In the genomic region with DNA sequence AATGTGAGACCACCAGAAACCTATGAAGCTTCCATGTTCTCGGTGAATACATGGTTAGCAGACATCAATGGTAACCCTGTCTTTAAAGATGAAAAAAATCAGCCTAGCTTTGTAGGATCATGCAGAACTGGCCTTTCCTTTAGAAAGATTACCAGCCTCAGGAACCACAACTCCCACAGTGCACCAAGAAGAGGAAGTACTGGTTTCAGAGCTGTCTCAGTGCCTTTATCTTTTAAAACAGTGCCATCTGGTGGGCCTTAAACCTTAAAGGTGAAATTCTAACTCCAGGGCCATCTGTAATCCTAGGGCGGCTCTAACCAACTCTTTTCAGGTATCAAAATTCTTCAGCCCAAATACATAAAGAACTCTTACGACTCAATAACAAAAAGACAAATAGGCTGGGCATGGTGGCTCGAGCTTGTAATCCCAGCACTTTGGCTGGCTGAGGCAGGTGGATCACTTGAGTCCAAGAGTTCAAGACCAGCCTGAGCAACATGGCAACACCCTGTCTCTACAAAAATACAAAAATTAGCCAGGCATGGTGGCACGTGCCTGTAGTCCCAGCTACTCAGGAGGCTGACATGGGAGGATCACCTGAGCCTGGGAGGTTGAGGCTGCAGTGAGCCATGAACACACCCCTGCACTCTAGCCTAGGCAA, we compare ENCODE assay signal across 8 cellular contexts. TPM values are rescaled to one million over a fixed set of nuclear protein-coding genes. Genes with fewer than 3 reads are reported as not detected.
A peak's percentile ranks its signal among the peaks of the same experiment; 100 is the strongest.
DNase-seq lines count a peak whose midpoint lies in the region; ATAC-seq and TF ChIP-seq lines count a peak whose summit lies in the region.

No MANE protein-coding gene starts in this region.

- no peaks in the 10 kb centered on the region for H3K36me3 ChIP-seq in tibial nerve

- 28 to 30% methylated on average over 5 of the region's 5 CpGs for WGBS in tibial nerve, 2 donors

- no peaks in the 10 kb centered on the region for H3K27me3 ChIP-seq in tibial nerve

- POLR2A ChIA-PET in WTC11 (lab: Charles Lee), result no interaction called here

- no peaks in the 10 kb centered on the region for H3K9me3 ChIP-seq in tibial nerve

- ATAC-seq in GM18867 (IDR thresholded peaks at IDR 0.05; ENCODE audit: unreplicated experiment), result peak; percentile 65
- ATAC-seq in HG03280 (IDR thresholded peaks at IDR 0.05; ENCODE audit: unreplicated experiment), result peak; percentile 58
- peak; percentile 95 for ATAC-seq in WTC11

- H3K9me3 Mint-ChIP-seq in WTC11 (no peaks in the 10 kb centered on the region), endothelial cell (ENCODE audit: unreplicated experiment) (no peaks in the 10 kb centered on the region), mesothelial cell of epicardium (no peaks in the 10 kb centered on the region)

- H3K27ac ChIP-seq in tibial nerve, result no peak overlapping the region

- H3K27ac Mint-ChIP-seq in WTC11 (no peak overlapping the region), endothelial cell (ENCODE audit: unreplicated experiment) (no peak overlapping the region), mesothelial cell of epicardium (no peak overlapping the region)

- peaks cover 0 to 24% (median 14%) of the 10 kb centered on the region in 4 donors for H3K4me1 ChIP-seq in tibial nerve

- CTCF ChIA-PET in WTC11 (lab: Charles Lee), result interaction anchor here (0.8 to 3.1 kb wide), 17 partner anchors 9 to 536 kb away, joined by 3 to 32 read pairs (median 5); a partner anchor contains a TSS

- peak; percentile 89 for DNase-seq in Ammon's horn (ENCODE audit: low spot score)
- peak; percentile 38 to 84 for DNase-seq in NCI-H446 (lab: John Stamatoyannopoulos, UW)
- no peak for DNase-seq in WTC11 (ENCODE audit: low spot score)
- DNase-seq in endothelial cell (ENCODE audit: low spot score), result peak; percentile 43
- DNase-seq in mesothelial cell of epicardium (ENCODE audit: low spot score in 2 of 2, unreplicated experiment in 2 of 2), result no peak
- peak in 1 of 2 donors; percentile 73 for DNase-seq in tibial nerve (ENCODE audit: low spot score in 2 of 2)

- H3K27me3 Mint-ChIP-seq in WTC11 (ENCODE audit: low read depth), result no peaks in the 10 kb centered on the region
- H3K27me3 Mint-ChIP-seq in endothelial cell (ENCODE audit: unreplicated experiment), result no peaks in the 10 kb centered on the region
- no peaks in the 10 kb centered on the region for H3K27me3 Mint-ChIP-seq in mesothelial cell of epicardium (ENCODE audit: low read depth)

- no peak overlapping the region for H3K4me3 ChIP-seq in tibial nerve

- no peak for TF ChIP-seq EP300 in tibial nerve (IDR thresholded peaks at IDR 0.05)

- H3K4me3 Mint-ChIP-seq in WTC11 (no peak overlapping the region), endothelial cell (ENCODE audit: unreplicated experiment) (no peak overlapping the region), mesothelial cell of epicardium (no peak overlapping the region)

- H3K36me3 Mint-ChIP-seq in WTC11 (no peaks in the 10 kb centered on the region), endothelial cell (ENCODE audit: low read depth, unreplicated experiment) (no peaks in the 10 kb centered on the region), mesothelial cell of epicardium (peaks cover 3% of the 10 kb centered on the region)

- TF ChIP-seq POLR2A in tibial nerve (IDR thresholded peaks at IDR 0.05), result no peak

- H3K4me1 Mint-ChIP-seq in WTC11 (peaks cover 11% of the 10 kb centered on the region), endothelial cell (ENCODE audit: unreplicated experiment) (peaks cover 23% of the 10 kb centered on the region), mesothelial cell of epicardium (peaks cover 30% of the 10 kb centered on the region)

- TF ChIP-seq CTCF in WTC11 (IDR thresholded peaks at IDR 0.05) (peak; percentile 39; the same call in 1 of the 2 replicates), endothelial cell (IDR thresholded peaks at IDR 0.05; ENCODE audit: unreplicated experiment) (peak; percentile 55), mesothelial cell of epicardium (IDR thresholded peaks at IDR 0.05; ENCODE audit: unreplicated experiment) (peak; percentile 60), tibial nerve (IDR thresholded peaks at IDR 0.05) (peak; percentile 42 to 84 (median 65))

TF ChIP-seq in WTC11, 78 proteins besides CTCF, POLR2A, EP300 and RAD21:
- TF ChIP-seq MXD4 (CRISPR knock-in tag; IDR thresholded peaks at IDR 0.05; ENCODE audit: borderline replicate concordance) (no peak), ZNF121 (CRISPR knock-in tag; IDR thresholded peaks at IDR 0.05) (peak; percentile 90), KAT7 (CRISPR knock-in tag; IDR thresholded peaks at IDR 0.05; ENCODE audit: borderline replicate concordance) (no peak), GABPB1 (CRISPR knock-in tag; IDR thresholded peaks at IDR 0.05) (peak; percentile 44; the same call in 1 of the 2 replicates)
- TF ChIP-seq, protein P1, sequence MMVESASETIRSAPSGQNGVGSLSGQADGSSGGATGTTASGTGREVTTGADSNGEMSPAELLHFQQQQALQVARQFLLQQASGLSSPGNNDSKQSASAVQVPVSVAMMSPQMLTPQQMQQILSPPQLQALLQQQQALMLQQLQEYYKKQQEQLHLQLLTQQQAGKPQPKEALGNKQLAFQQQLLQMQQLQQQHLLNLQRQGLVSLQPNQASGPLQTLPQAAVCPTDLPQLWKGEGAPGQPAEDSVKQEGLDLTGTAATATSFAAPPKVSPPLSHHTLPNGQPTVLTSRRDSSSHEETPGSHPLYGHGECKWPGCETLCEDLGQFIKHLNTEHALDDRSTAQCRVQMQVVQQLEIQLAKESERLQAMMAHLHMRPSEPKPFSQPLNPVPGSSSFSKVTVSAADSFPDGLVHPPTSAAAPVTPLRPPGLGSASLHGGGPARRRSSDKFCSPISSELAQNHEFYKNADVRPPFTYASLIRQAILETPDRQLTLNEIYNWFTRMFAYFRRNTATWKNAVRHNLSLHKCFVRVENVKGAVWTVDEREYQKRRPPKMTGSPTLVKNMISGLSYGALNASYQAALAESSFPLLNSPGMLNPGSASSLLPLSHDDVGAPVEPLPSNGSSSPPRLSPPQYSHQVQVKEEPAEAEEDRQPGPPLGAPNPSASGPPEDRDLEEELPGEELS (CRISPR knock-in tag; IDR thresholded peaks at IDR 0.05), result no peak

RNA-seq across cellular contexts. Expression of a gene that starts 5.4 kb away (rescaled TPM):
- total RNA-seq in WTC11 (2021) (32.2 to 36.8 TPM (median 33.5 TPM) in 3 replicates), endothelial cell (ENCODE audit: unreplicated experiment) (24.7 TPM), mesothelial cell of epicardium (26.8 to 30.9 TPM (median 29.9 TPM) in 3 replicates), tibial nerve (10 to 100 TPM; 24.0 to 43.7 (median 35.5) TPM)

RNA-seq across cellular contexts. Expression of a gene that starts 5.6 kb away (rescaled TPM):
- total RNA-seq in WTC11 (2021) (15.4 to 16.0 TPM (median 15.7 TPM) in 3 replicates), endothelial cell (ENCODE audit: unreplicated experiment) (15.5 TPM), mesothelial cell of epicardium (10.8 to 12.2 TPM (median 11.3 TPM) in 3 replicates), tibial nerve (10 to 100 TPM; 13.2 to 19.4 (median 16.0) TPM)

RNA-seq across cellular contexts. Expression of a gene that starts 54.2 kb away (rescaled TPM):
- total RNA-seq in WTC11 (2021), result 40.8 to 43.1 TPM (median 41.4 TPM) in 3 replicates
- total RNA-seq in endothelial cell (ENCODE audit: unreplicated experiment), result 38.3 TPM
- total RNA-seq in mesothelial cell of epicardium, result 48.6 to 51.2 TPM (median 49.1 TPM) in 3 replicates
- total RNA-seq in tibial nerve, result 10 to 100 TPM; 29.5 to 55.1 (median 43.3) TPM

Comparison
In these comparisons a context has a peak if more than half of its experiments do, and no peak if none do; other contexts are left out.
1. DNase-seq: peak in Ammon's horn (single experiment), NCI-H446 (2 of 2) and endothelial cell (single experiment); none in WTC11 (single experiment) and mesothelial cell of epicardium (0 of 2).
2. Peak in every context shown above with its lines, with median percentiles within 50 percentile points of each other: ATAC-seq and CTCF ChIP-seq.